ENCODE assay signal across 14 cellular contexts in genomic region chr5:40078907-40079575, GRCh38.
"Had no signal": no experiment of that assay in that cellular context is flagged by ENCODE, and none has a peak within 500 bp of the region (broad histone marks: within the 10 kb centered on the region; RNA-seq: fewer than 3 reads in every experiment).

No MANE protein-coding gene starts in this region.

- ATAC-seq: effector memory CD8-positive, alpha-beta T cell; foreskin keratinocyte; stimulated activated naive B cell treated with anti-CD40 and anti-IgM and Interleukin-4, amounts not matched to agents 10 μg/mL and 1 μg/mL and 100 μg/mL, for 72 hours had no signal

- H3K4me1 ChIP-seq: foreskin keratinocyte had no signal

- H3K27me3 ChIP-seq: foreskin keratinocyte had no signal

- H3K36me3 ChIP-seq: thoracic aorta had no signal

- H3K9me3 ChIP-seq: thoracic aorta had no signal

- H3K4me3 ChIP-seq: thoracic aorta had no signal

- H3K27ac ChIP-seq: foreskin keratinocyte, thoracic aorta had no signal

- DNase-seq: activated CD4-positive, alpha-beta T cell treated with anti-CD3 and anti-CD28 coated beads, Interleukin-2, amount 50 U/mL, for 4 hours; activated naive CD8-positive, alpha-beta T cell treated with anti-CD3 and anti-CD28 coated beads for 36 hours; activated T-cell treated with anti-CD3 and anti-CD28 coated beads for 4 hours; amniotic stem cell; effector memory CD8-positive, alpha-beta T cell; hippocampal formation; islet precursor cell; mammary epithelial cell; nephron progenitor cell; nucleus accumbens; stimulated activated naive B cell treated with anti-CD40 and anti-IgM and Interleukin-4, amounts not matched to agents 10 μg/mL and 1 μg/mL and 100 μg/mL, for 72 hours; T-helper 9 cell had no signal
